In genomic region chr4:99330648-99331047, GRCh38 we compare ENCODE assay signal across 35 cellular contexts. TPM values are rescaled to one million over a fixed set of nuclear protein-coding genes. Genes with fewer than 3 reads are reported as not detected.
"Had no signal": no experiment of that assay in that cellular context is flagged by ENCODE, and none has a peak within 500 bp of the region (broad histone marks: within the 10 kb centered on the region; RNA-seq: fewer than 3 reads in every experiment).

No MANE protein-coding gene starts in this region.

- H3K27ac Mint-ChIP-seq: naive thymus-derived CD4-positive, alpha-beta T cell; natural killer cell; nephron; neural progenitor cell; progenitor cell of endocrine pancreas; stimulated activated memory B cell treated with anti-CD40 and anti-IgM and Interleukin-4, amounts not matched to agents 10 μg/mL and 1 μg/mL and 100 μg/mL, for 72 hours; stimulated activated naive CD8-positive, alpha-beta T cell treated with anti-CD3 and anti-CD28 coated beads, Interleukin-15, amount 100 ng/mL, for 72 hours; type B pancreatic cell had no signal

- H3K9me3 ChIP-seq: ovary, right lobe of liver, suprapubic skin, testis, upper lobe of right lung, vagina had no signal

- H3K9me3 Mint-ChIP-seq: stimulated activated naive CD8-positive, alpha-beta T cell treated with anti-CD3 and anti-CD28 coated beads, Interleukin-15, amount 100 ng/mL, for 72 hours had no signal

- DNase-seq: naive thymus-derived CD4-positive, alpha-beta T cell; natural killer cell; occipital lobe; ovary; posterior cingulate gyrus; right cardiac atrium; right lobe of liver; spleen; stimulated activated CD4-positive, alpha-beta T cell treated with anti-CD3 and anti-CD28 coated beads, Interleukin-12 subunit alpha, Interleukin-12 subunit beta, amount 100 ng/mL, for 4 hours; stimulated activated CD4-positive, alpha-beta T cell treated with anti-CD3 and anti-CD28 coated beads, Interleukin-1b, Interleukin-23, amount 100 ng/mL, for 48 hours; stimulated activated CD4-positive, alpha-beta T cell treated with anti-CD3 and anti-CD28 coated beads, Interleukin-4, amount 100 ng/mL, for 1 hour; stimulated activated CD4-positive, alpha-beta T cell treated with anti-CD3 and anti-CD28 coated beads, Interleukin-4, amount 100 ng/mL, for 4 hours; stimulated activated CD8-positive, alpha-beta memory T cell treated with anti-CD3 and anti-CD28 coated beads, Interleukin-4, amount 100 ng/mL, for 48 hours; stimulated activated naive CD4-positive, alpha-beta T cell; stimulated activated naive CD8-positive, alpha-beta T cell treated with anti-CD3 and anti-CD28 coated beads, Interleukin-15, amount 100 ng/mL, for 72 hours; stimulated activated naive CD8-positive, alpha-beta T cell treated with anti-CD3 and anti-CD28 coated beads, Interleukin-15, Interleukin-2, amounts not matched to agents 100 U/mL and 50 U/mL, for 24 hours; substantia nigra; testis; tibial artery; transverse colon; upper lobe of right lung had no signal

- H3K36me3 ChIP-seq: neural progenitor cell, ovary, right lobe of liver, spleen, suprapubic skin, tibial artery, transverse colon, upper lobe of right lung, vagina had no signal

- H3K4me3 Mint-ChIP-seq: naive thymus-derived CD4-positive, alpha-beta T cell; natural killer cell; nephron; neural progenitor cell; stimulated activated memory B cell treated with anti-CD40 and anti-IgM and Interleukin-4, amounts not matched to agents 10 μg/mL and 1 μg/mL and 100 μg/mL, for 72 hours; stimulated activated naive CD8-positive, alpha-beta T cell treated with anti-CD3 and anti-CD28 coated beads, Interleukin-15, amount 100 ng/mL, for 72 hours; type B pancreatic cell had no signal

- H3K36me3 Mint-ChIP-seq: naive thymus-derived CD4-positive, alpha-beta T cell; natural killer cell; neural progenitor cell; stimulated activated memory B cell treated with anti-CD40 and anti-IgM and Interleukin-4, amounts not matched to agents 10 μg/mL and 1 μg/mL and 100 μg/mL, for 72 hours; type B pancreatic cell had no signal

- H3K27ac ChIP-seq: neural progenitor cell, ovary, parathyroid adenoma, psoas muscle, right lobe of liver, skin epidermis, spleen, suprapubic skin, testis, tibial artery, upper lobe of right lung, vagina had no signal

- ATAC-seq: naive thymus-derived CD4-positive, alpha-beta T cell; natural killer cell; psoas muscle; right cardiac atrium; right lobe of liver; stimulated activated memory B cell treated with anti-CD40 and anti-IgM and Interleukin-4, amounts not matched to agents 10 μg/mL and 1 μg/mL and 100 μg/mL, for 72 hours; stimulated activated naive CD8-positive, alpha-beta T cell treated with anti-CD3 and anti-CD28 coated beads, Interleukin-15, amount 100 ng/mL, for 72 hours; stimulated activated naive CD8-positive, alpha-beta T cell treated with anti-CD3 and anti-CD28 coated beads, Interleukin-15, Interleukin-2, amounts not matched to agents 100 U/mL and 50 U/mL, for 24 hours; upper lobe of right lung had no signal

- H3K4me1 ChIP-seq: neural progenitor cell, parathyroid adenoma, spleen, transverse colon had no signal

- H3K4me1 Mint-ChIP-seq: naive thymus-derived CD4-positive, alpha-beta T cell; natural killer cell; nephron; neural progenitor cell; stimulated activated memory B cell treated with anti-CD40 and anti-IgM and Interleukin-4, amounts not matched to agents 10 μg/mL and 1 μg/mL and 100 μg/mL, for 72 hours; stimulated activated naive CD8-positive, alpha-beta T cell treated with anti-CD3 and anti-CD28 coated beads, Interleukin-15, amount 100 ng/mL, for 72 hours had no signal

- H3K27me3 Mint-ChIP-seq: stimulated activated memory B cell treated with anti-CD40 and anti-IgM and Interleukin-4, amounts not matched to agents 10 μg/mL and 1 μg/mL and 100 μg/mL, for 72 hours; stimulated activated naive CD8-positive, alpha-beta T cell treated with anti-CD3 and anti-CD28 coated beads, Interleukin-15, amount 100 ng/mL, for 72 hours had no signal

- H3K27me3 ChIP-seq: neural progenitor cell, ovary, right lobe of liver, spleen, suprapubic skin, testis, tibial artery, transverse colon, upper lobe of right lung, vagina had no signal

- H3K4me3 ChIP-seq: neural progenitor cell, ovary, psoas muscle, right lobe of liver, skin epidermis, smooth muscle cell, spleen, suprapubic skin, testis, tibial artery, transverse colon, upper lobe of right lung, vagina had no signal

RNA-seq across cellular contexts. Expression of gene ADH1B, which starts 9.4 kb away (rescaled TPM):
- total RNA-seq: naive thymus-derived CD4-positive, alpha-beta T cell; natural killer cell; renal cortical epithelial cell; smooth muscle cell had no signal

RNA-seq across cellular contexts. Expression of gene ADH1C, which starts 21.9 kb away (rescaled TPM):
- total RNA-seq: naive thymus-derived CD4-positive, alpha-beta T cell; natural killer cell; occipital lobe; smooth muscle cell had no signal

RNA-seq across cellular contexts. Expression of gene ADH1A, which starts 39.9 kb away (rescaled TPM):
- total RNA-seq: naive thymus-derived CD4-positive, alpha-beta T cell; natural killer cell; occipital lobe; osteoblast; renal cortical epithelial cell; smooth muscle cell; suprapubic skin; transverse colon; urinary bladder; vagina had no signal
